1 cellular context compared by ENCODE assay signal in genomic region chr10:50623299-50624153, GRCh38.
TF ChIP-seq lines count a peak whose summit lies in the region.

SGMS1 (minus strand) TSS chr10:50623956; CDS start chr10:50344114, 279,842 bp downstream.

TF ChIP-seq in HepG2, 621 proteins besides CTCF, POLR2A, EP300 and RAD21 (continued from another document and continues in another):
- no peak for TF ChIP-seq LRRFIP1 (CRISPR knock-in tag; conservative IDR thresholded peaks at IDR 0.05)
- TF ChIP-seq AGO1 (IDR thresholded peaks at IDR 0.05; ENCODE audit: low read depth, low read length, poor library complexity, severe bottlenecking): no peak
- TF ChIP-seq SNRNP70 (IDR thresholded peaks at IDR 0.05; ENCODE audit: low read depth, low read length): no peak
- TF ChIP-seq DR1 (CRISPR knock-in tag; IDR thresholded peaks at IDR 0.05): no peak
- no peak for TF ChIP-seq MATR3 (CRISPR knock-in tag; IDR thresholded peaks at IDR 0.05)
- no peak for TF ChIP-seq ZBTB25 (CRISPR knock-in tag; IDR thresholded peaks at IDR 0.05)
- TF ChIP-seq SP2 (CRISPR knock-in tag; IDR thresholded peaks at IDR 0.05): no peak; the same call in 1 of the 2 replicates
- TF ChIP-seq PAWR (CRISPR knock-in tag; IDR thresholded peaks at IDR 0.05; ENCODE audit: borderline replicate concordance): no peak
- TF ChIP-seq ZNF580 (CRISPR knock-in tag; IDR thresholded peaks at IDR 0.05; ENCODE audit: borderline replicate concordance, low read depth): no peak
- TF ChIP-seq NR3C1 (CRISPR knock-in tag; IDR thresholded peaks at IDR 0.05): no peak
- TF ChIP-seq, protein P1, sequence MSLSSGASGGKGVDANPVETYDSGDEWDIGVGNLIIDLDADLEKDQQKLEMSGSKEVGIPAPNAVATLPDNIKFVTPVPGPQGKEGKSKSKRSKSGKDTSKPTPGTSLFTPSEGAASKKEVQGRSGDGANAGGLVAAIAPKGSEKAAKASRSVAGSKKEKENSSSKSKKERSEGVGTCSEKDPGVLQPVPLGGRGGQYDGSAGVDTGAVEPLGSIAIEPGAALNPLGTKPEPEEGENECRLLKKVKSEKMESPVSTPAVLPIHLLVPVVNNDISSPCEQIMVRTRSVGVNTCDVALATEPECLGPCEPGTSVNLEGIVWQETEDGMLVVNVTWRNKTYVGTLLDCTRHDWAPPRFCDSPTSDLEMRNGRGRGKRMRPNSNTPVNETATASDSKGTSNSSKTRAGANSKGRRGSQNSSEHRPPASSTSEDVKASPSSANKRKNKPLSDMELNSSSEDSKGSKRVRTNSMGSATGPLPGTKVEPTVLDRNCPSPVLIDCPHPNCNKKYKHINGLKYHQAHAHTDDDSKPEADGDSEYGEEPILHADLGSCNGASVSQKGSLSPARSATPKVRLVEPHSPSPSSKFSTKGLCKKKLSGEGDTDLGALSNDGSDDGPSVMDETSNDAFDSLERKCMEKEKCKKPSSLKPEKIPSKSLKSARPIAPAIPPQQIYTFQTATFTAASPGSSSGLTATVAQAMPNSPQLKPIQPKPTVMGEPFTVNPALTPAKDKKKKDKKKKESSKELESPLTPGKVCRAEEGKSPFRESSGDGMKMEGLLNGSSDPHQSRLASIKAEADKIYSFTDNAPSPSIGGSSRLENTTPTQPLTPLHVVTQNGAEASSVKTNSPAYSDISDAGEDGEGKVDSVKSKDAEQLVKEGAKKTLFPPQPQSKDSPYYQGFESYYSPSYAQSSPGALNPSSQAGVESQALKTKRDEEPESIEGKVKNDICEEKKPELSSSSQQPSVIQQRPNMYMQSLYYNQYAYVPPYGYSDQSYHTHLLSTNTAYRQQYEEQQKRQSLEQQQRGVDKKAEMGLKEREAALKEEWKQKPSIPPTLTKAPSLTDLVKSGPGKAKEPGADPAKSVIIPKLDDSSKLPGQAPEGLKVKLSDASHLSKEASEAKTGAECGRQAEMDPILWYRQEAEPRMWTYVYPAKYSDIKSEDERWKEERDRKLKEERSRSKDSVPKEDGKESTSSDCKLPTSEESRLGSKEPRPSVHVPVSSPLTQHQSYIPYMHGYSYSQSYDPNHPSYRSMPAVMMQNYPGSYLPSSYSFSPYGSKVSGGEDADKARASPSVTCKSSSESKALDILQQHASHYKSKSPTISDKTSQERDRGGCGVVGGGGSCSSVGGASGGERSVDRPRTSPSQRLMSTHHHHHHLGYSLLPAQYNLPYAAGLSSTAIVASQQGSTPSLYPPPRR (CRISPR knock-in tag; IDR thresholded peaks at IDR 0.05; ENCODE audit: borderline replicate concordance): no peak; the same call in 1 of the 2 replicates
- no peak for TF ChIP-seq ZNF709 (CRISPR knock-in tag; IDR thresholded peaks at IDR 0.05)
- TF ChIP-seq MED1 (CRISPR knock-in tag; IDR thresholded peaks at IDR 0.05): peak; percentile 58; the same call in 1 of the 2 replicates
- no peak for TF ChIP-seq GPBP1L1 (CRISPR knock-in tag; IDR thresholded peaks at IDR 0.05)
- no peak; the same call in 1 of the 2 replicates for TF ChIP-seq RELA (CRISPR knock-in tag; IDR thresholded peaks at IDR 0.05)
- no peak for TF ChIP-seq PRMT3 (CRISPR knock-in tag; IDR thresholded peaks at IDR 0.05; ENCODE audit: borderline replicate concordance, low read depth)
- no peak; the same call in 1 of the 2 replicates for TF ChIP-seq ZSCAN12 (CRISPR knock-in tag; IDR thresholded peaks at IDR 0.05)
- TF ChIP-seq YEATS2 (CRISPR knock-in tag; IDR thresholded peaks at IDR 0.05; ENCODE audit: borderline replicate concordance): no peak
- TF ChIP-seq, protein P2, sequence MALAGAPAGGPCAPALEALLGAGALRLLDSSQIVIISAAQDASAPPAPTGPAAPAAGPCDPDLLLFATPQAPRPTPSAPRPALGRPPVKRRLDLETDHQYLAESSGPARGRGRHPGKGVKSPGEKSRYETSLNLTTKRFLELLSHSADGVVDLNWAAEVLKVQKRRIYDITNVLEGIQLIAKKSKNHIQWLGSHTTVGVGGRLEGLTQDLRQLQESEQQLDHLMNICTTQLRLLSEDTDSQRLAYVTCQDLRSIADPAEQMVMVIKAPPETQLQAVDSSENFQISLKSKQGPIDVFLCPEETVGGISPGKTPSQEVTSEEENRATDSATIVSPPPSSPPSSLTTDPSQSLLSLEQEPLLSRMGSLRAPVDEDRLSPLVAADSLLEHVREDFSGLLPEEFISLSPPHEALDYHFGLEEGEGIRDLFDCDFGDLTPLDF (CRISPR knock-in tag; IDR thresholded peaks at IDR 0.05): no peak; the same call in 1 of the 2 replicates
- no peak for TF ChIP-seq GTF2F1 (IDR thresholded peaks at IDR 0.05; ENCODE audit: low read length)
- TF ChIP-seq RORA (CRISPR knock-in tag; IDR thresholded peaks at IDR 0.05): no peak
- no peak for TF ChIP-seq CC2D1A (CRISPR knock-in tag; IDR thresholded peaks at IDR 0.05)
- TF ChIP-seq RCOR2 (CRISPR knock-in tag; IDR thresholded peaks at IDR 0.05): no peak
- no peak for TF ChIP-seq ZFP1 (CRISPR knock-in tag; IDR thresholded peaks at IDR 0.05)
- TF ChIP-seq, protein P3, sequence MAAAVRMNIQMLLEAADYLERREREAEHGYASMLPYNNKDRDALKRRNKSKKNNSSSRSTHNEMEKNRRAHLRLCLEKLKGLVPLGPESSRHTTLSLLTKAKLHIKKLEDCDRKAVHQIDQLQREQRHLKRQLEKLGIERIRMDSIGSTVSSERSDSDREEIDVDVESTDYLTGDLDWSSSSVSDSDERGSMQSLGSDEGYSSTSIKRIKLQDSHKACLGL (CRISPR knock-in tag; IDR thresholded peaks at IDR 0.05): 0 out of 2 replicates have a peak, but pooled peaks have one; percentile 26
- no peak for TF ChIP-seq EEA1 (CRISPR knock-in tag; IDR thresholded peaks at IDR 0.05; ENCODE audit: borderline replicate concordance)
- no peak for TF ChIP-seq BRF2 (CRISPR knock-in tag; IDR thresholded peaks at IDR 0.05)
- TF ChIP-seq, protein P4, sequence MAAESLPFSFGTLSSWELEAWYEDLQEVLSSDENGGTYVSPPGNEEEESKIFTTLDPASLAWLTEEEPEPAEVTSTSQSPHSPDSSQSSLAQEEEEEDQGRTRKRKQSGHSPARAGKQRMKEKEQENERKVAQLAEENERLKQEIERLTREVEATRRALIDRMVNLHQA (CRISPR knock-in tag; IDR thresholded peaks at IDR 0.05): no peak
- no peak for TF ChIP-seq FOXK2 (IDR thresholded peaks at IDR 0.05)
- TF ChIP-seq ZNF354B (CRISPR knock-in tag; IDR thresholded peaks at IDR 0.05): no peak
- TF ChIP-seq ZMYM2 (CRISPR knock-in tag; IDR thresholded peaks at IDR 0.05): no peak
- TF ChIP-seq ZNF788 (CRISPR knock-in tag; IDR thresholded peaks at IDR 0.05; ENCODE audit: borderline replicate concordance): peak; percentile 71
- 0 out of 2 replicates have a peak, but pooled peaks have one; percentile 36 for TF ChIP-seq ZNF451 (CRISPR knock-in tag; IDR thresholded peaks at IDR 0.05)
- TF ChIP-seq ZNF687 (CRISPR knock-in tag; IDR thresholded peaks at IDR 0.05): peak; percentile 7
- no peak for TF ChIP-seq CERS6 (CRISPR knock-in tag; IDR thresholded peaks at IDR 0.05)
- TF ChIP-seq ZKSCAN5 (CRISPR knock-in tag; IDR thresholded peaks at IDR 0.05): no peak
- no peak for TF ChIP-seq ZFP62 (CRISPR knock-in tag; IDR thresholded peaks at IDR 0.05)
- TF ChIP-seq ZBTB38 (CRISPR knock-in tag; IDR thresholded peaks at IDR 0.05): no peak
- TF ChIP-seq ZNF564 (CRISPR knock-in tag; IDR thresholded peaks at IDR 0.05): 0 out of 2 replicates have a peak, but pooled peaks have one; percentile 50
- no peak for TF ChIP-seq XRCC5 (optimal IDR thresholded peaks at IDR 0.05; ENCODE audit: low read length)
- TF ChIP-seq ZFP41 (CRISPR knock-in tag; IDR thresholded peaks at IDR 0.05; ENCODE audit: borderline replicate concordance): no peak
- no peak for TF ChIP-seq ZNF296 (CRISPR knock-in tag; conservative IDR thresholded peaks at IDR 0.05)
- no peak for TF ChIP-seq LBX2 (CRISPR knock-in tag; IDR thresholded peaks at IDR 0.05; ENCODE audit: borderline replicate concordance)
- TF ChIP-seq ZNF563 (CRISPR knock-in tag; IDR thresholded peaks at IDR 0.05): peak; percentile 33; the same call in 1 of the 2 replicates
- peak; percentile 23; the same call in 1 of the 2 replicates for TF ChIP-seq ZNF33B (CRISPR knock-in tag; IDR thresholded peaks at IDR 0.05)
